ENCODE assay signal across 22 cellular contexts in the genomic region with DNA sequence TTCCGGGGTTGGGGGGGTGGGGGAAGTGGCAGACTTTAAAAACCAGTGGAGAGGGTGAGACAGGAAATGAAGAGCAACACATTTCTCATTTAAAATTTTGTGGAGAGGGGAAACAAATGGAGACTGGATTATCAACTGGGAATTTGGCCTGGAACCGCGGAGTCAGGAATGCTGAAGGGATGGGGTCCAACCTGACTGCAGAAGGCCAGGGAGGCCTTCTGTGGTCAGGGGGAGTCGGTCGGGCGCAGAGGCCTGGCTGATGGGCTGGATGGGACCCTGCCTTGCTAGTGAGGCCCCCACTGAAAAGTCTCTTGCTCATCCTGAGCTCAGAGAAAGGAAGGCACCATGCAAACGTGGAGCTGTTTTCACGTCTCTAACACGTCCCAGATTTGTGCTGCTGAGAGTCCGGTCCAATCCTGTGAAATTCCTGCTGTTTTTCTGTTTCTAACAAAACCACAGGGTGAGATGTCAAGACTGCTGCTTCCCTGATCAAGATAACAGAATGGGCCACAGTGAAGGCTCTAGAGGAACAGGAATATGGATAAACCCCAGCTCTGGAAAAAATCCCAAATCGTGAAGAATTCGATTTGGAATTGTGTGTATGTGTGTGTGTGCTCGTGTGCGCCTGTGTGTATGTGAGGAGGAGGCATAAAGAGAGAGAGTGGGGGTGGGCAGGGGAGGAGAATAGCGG.
"Had no signal": no experiment of that assay in that cellular context is flagged by ENCODE, and none has a peak within 500 bp of the region (broad histone marks: within the 10 kb centered on the region; RNA-seq: fewer than 3 reads in every experiment).

No MANE protein-coding gene starts in this region.

- H3K9me3 Mint-ChIP-seq: activated CD4-positive, alpha-beta memory T cell treated with anti-CD3 and anti-CD28 coated beads, Interleukin-2, amount 10 ng/mL, durations not matched to agents 7 days and 5 days; activated naive CD4-positive, alpha-beta T cell treated with anti-CD3 and anti-CD28 coated beads, Interleukin-2, amount 10 ng/mL, durations not matched to agents 7 days and 5 days; activated T-cell treated with anti-CD3 and anti-CD28 coated beads, Interleukin-2, amount 50 U/mL, for 72 hours; nephron; stimulated activated memory B cell treated with anti-CD40 and anti-IgM and Interleukin-4, amounts not matched to agents 10 μg/mL and 1 μg/mL and 100 μg/mL, for 72 hours had no signal

- FAIRE-seq: kidney, pancreas, small intestine had no signal

- H3K27me3 ChIP-seq: ascending aorta, esophagus muscularis mucosa, gastrocnemius medialis, pancreas, right lobe of liver, upper lobe of left lung had no signal

- H3K36me3 ChIP-seq: ascending aorta, esophagus muscularis mucosa, gastrocnemius medialis, pancreas, right lobe of liver, upper lobe of left lung had no signal

- H3K4me3 ChIP-seq: ascending aorta, coronary artery, esophagus muscularis mucosa, gastrocnemius medialis, pancreas, right lobe of liver, upper lobe of left lung had no signal

- H3K4me1 ChIP-seq: ascending aorta, gastrocnemius medialis, pancreas, right lobe of liver, upper lobe of left lung had no signal

- H3K27ac Mint-ChIP-seq: activated CD4-positive, alpha-beta memory T cell treated with anti-CD3 and anti-CD28 coated beads, Interleukin-2, amount 10 ng/mL, durations not matched to agents 7 days and 5 days; activated naive CD4-positive, alpha-beta T cell treated with anti-CD3 and anti-CD28 coated beads, Interleukin-2, amount 10 ng/mL, durations not matched to agents 7 days and 5 days; activated T-cell treated with anti-CD3 and anti-CD28 coated beads, Interleukin-2, amount 50 U/mL, for 72 hours; nephron; stimulated activated memory B cell treated with anti-CD40 and anti-IgM and Interleukin-4, amounts not matched to agents 10 μg/mL and 1 μg/mL and 100 μg/mL, for 72 hours; T-helper 17 cell had no signal

- H3K9me3 ChIP-seq: ascending aorta, esophagus muscularis mucosa, gastrocnemius medialis, pancreas, right lobe of liver, upper lobe of left lung had no signal

- DNase-seq: activated CD4-positive, alpha-beta memory T cell treated with anti-CD3 and anti-CD28 coated beads, Interleukin-2, amount 10 ng/mL, durations not matched to agents 7 days and 5 days; activated CD4-positive, alpha-beta T cell treated with anti-CD3 and anti-CD28 coated beads for 4 hours; activated CD4-positive, CD25-positive, alpha-beta regulatory T cell; activated effector memory CD4-positive, alpha-beta T cell treated with Interleukin-2 at 50 U/mL for 16 hours; activated naive CD4-positive, alpha-beta T cell treated with anti-CD3 and anti-CD28 coated beads, Interleukin-2, amount 10 ng/mL, durations not matched to agents 7 days and 5 days; activated T-cell treated with anti-CD3 and anti-CD28 coated beads, Interleukin-2, amount 50 U/mL, for 72 hours; cerebellar nuclear complex; kidney; midbrain; pancreas; right lobe of liver; small intestine; stimulated activated CD4-positive, alpha-beta T cell treated with anti-CD3 and anti-CD28 coated beads, Interleukin-15, amount 100 ng/mL, for 24 hours; T-helper 17 cell had no signal

- ATAC-seq: activated T-cell treated with anti-CD3 and anti-CD28 coated beads, Interleukin-2, amount 50 U/mL, for 72 hours; left lobe of liver; right lobe of liver; stimulated activated memory B cell treated with anti-CD40 and anti-IgM and Interleukin-4, amounts not matched to agents 10 μg/mL and 1 μg/mL and 100 μg/mL, for 72 hours; T-helper 17 cell had no signal

- H3K27me3 Mint-ChIP-seq: activated CD4-positive, alpha-beta memory T cell treated with anti-CD3 and anti-CD28 coated beads, Interleukin-2, amount 10 ng/mL, durations not matched to agents 7 days and 5 days; activated naive CD4-positive, alpha-beta T cell treated with anti-CD3 and anti-CD28 coated beads, Interleukin-2, amount 10 ng/mL, durations not matched to agents 7 days and 5 days had no signal

- H3K4me3 Mint-ChIP-seq: activated CD4-positive, alpha-beta memory T cell treated with anti-CD3 and anti-CD28 coated beads, Interleukin-2, amount 10 ng/mL, durations not matched to agents 7 days and 5 days; activated naive CD4-positive, alpha-beta T cell treated with anti-CD3 and anti-CD28 coated beads, Interleukin-2, amount 10 ng/mL, durations not matched to agents 7 days and 5 days; activated T-cell treated with anti-CD3 and anti-CD28 coated beads, Interleukin-2, amount 50 U/mL, for 72 hours; nephron; stimulated activated memory B cell treated with anti-CD40 and anti-IgM and Interleukin-4, amounts not matched to agents 10 μg/mL and 1 μg/mL and 100 μg/mL, for 72 hours; T-helper 17 cell had no signal

- H3K36me3 Mint-ChIP-seq: activated naive CD4-positive, alpha-beta T cell treated with anti-CD3 and anti-CD28 coated beads, Interleukin-2, amount 10 ng/mL, durations not matched to agents 7 days and 5 days; stimulated activated memory B cell treated with anti-CD40 and anti-IgM and Interleukin-4, amounts not matched to agents 10 μg/mL and 1 μg/mL and 100 μg/mL, for 72 hours had no signal

- H3K4me1 Mint-ChIP-seq: activated CD4-positive, alpha-beta memory T cell treated with anti-CD3 and anti-CD28 coated beads, Interleukin-2, amount 10 ng/mL, durations not matched to agents 7 days and 5 days; activated naive CD4-positive, alpha-beta T cell treated with anti-CD3 and anti-CD28 coated beads, Interleukin-2, amount 10 ng/mL, durations not matched to agents 7 days and 5 days; stimulated activated memory B cell treated with anti-CD40 and anti-IgM and Interleukin-4, amounts not matched to agents 10 μg/mL and 1 μg/mL and 100 μg/mL, for 72 hours; T-helper 17 cell had no signal

- H3K27ac ChIP-seq: gastrocnemius medialis, pancreas, right lobe of liver, upper lobe of left lung had no signal
